ENCODE assay signal across 1 cellular context in genomic region chr15:78360958-78361714, GRCh38.
TF ChIP-seq lines count a peak whose summit lies in the region.

No MANE protein-coding gene starts in this region.

TF ChIP-seq in GM12878, 131 proteins besides CTCF, POLR2A, EP300 and RAD21 (continued from another document):
- no peak for TF ChIP-seq E2F8 (IDR thresholded peaks at IDR 0.05; ENCODE audit: low read depth, partially characterized antibody)
- peak; percentile 53 for TF ChIP-seq USF1 (IDR thresholded peaks at IDR 0.05; ENCODE audit: borderline replicate concordance, extremely low read length, insufficient read depth, low read depth, low read length)
- TF ChIP-seq ZZZ3 (IDR thresholded peaks at IDR 0.05; ENCODE audit: control insufficient read depth, insufficient read length, low read depth) = no peak
- peak; percentile 64; the same call in 1 of the 2 replicates for TF ChIP-seq RAD51 (IDR thresholded peaks at IDR 0.05)
